8 cellular contexts compared by ENCODE assay signal in genomic region chr17:80264048-80264792, GRCh38. TPM values are rescaled to one million over a fixed set of nuclear protein-coding genes. Genes with fewer than 3 reads are reported as not detected.
DNase-seq lines count a peak whose midpoint lies in the region; TF ChIP-seq lines count a peak whose summit lies in the region.

No MANE protein-coding gene starts in this region.

- H3K9me3 ChIP-seq in BLaER1 treated with 17β-estradiol and CSF1 and Interleukin-3, amounts not matched to agents 10 nM and 100 nM (replicated peaks in 1 of 11): no peaks in the 10 kb centered on the region
- H3K9me3 ChIP-seq in OCI-LY1 (ENCODE audit: low read length): no peaks in the 10 kb centered on the region
- H3K9me3 ChIP-seq in adrenal gland (replicated peaks in 1 of 3): no peaks in the 10 kb centered on the region
- no peaks in the 10 kb centered on the region for H3K9me3 ChIP-seq in neuronal stem cell (replicated peaks in 1 of 2; ENCODE audit: control insufficient read depth in 2 of 2, insufficient read depth in 1 of 2, low read depth in 1 of 2, low read length in 2 of 2)

- H3K23ac ChIP-seq in neuronal stem cell (ENCODE audit: low read depth, low read length, poor library complexity): peak overlapping the region; percentile 65

- peaks cover 33 to 47% (median 39%) of the 10 kb centered on the region in 11 experiments for H3K36me3 ChIP-seq in BLaER1 treated with 17β-estradiol and CSF1 and Interleukin-3, amounts not matched to agents 10 nM and 100 nM
- H3K36me3 ChIP-seq in OCI-LY1 (ENCODE audit: insufficient read depth, low read length) (0 out of 2 replicates have a peak, but pooled peaks cover 7% of the 10 kb centered on the region), adrenal gland (replicated peaks in 1 of 2) (peaks cover 0 to 31% of the 10 kb centered on the region in 2 donors), neuronal stem cell (replicated peaks in 1 of 2; ENCODE audit: control insufficient read depth in 2 of 2, insufficient read depth in 2 of 2, low read length in 2 of 2) (peaks cover 2 to 19% of the 10 kb centered on the region in 2 donors)

- peak overlapping the region; percentile 94 for H2BK12ac ChIP-seq in neuronal stem cell (ENCODE audit: low read length)

- no peaks in the 10 kb centered on the region for H3K27me3 ChIP-seq in BLaER1 treated with 17β-estradiol and CSF1 and Interleukin-3, amounts not matched to agents 10 nM and 100 nM
- H3K27me3 ChIP-seq in OCI-LY1 (ENCODE audit: insufficient read depth, low read length): no peaks in the 10 kb centered on the region
- no peaks in the 10 kb centered on the region for H3K27me3 ChIP-seq in adrenal gland
- H3K27me3 ChIP-seq in neuronal stem cell (ENCODE audit: control insufficient read depth in 3 of 3, insufficient read depth in 3 of 3, low read depth in 1 of 3, low read length in 3 of 3): peaks cover 0 to 2% (median 0%) of the 10 kb centered on the region in 3 experiments

- H2AFZ ChIP-seq in OCI-LY1 (ENCODE audit: low read length): no peak overlapping the region
- H2AFZ ChIP-seq in neuronal stem cell (ENCODE audit: low read length): no peak overlapping the region

- H3K14ac ChIP-seq in neuronal stem cell (ENCODE audit: low read length): no peak overlapping the region

- intact Hi-C loops in adrenal gland (cut with DNase I): no loop called here

- H4K8ac ChIP-seq in neuronal stem cell (ENCODE audit: low read depth, low read length): no peak overlapping the region

- no peak for TF ChIP-seq CTCF in OCI-LY1 (IDR thresholded peaks at IDR 0.05; ENCODE audit: low read length)
- TF ChIP-seq CTCF in adrenal gland (IDR thresholded peaks at IDR 0.05): no peak

- peak overlapping the region; percentile 88 for H3K18ac ChIP-seq in neuronal stem cell (ENCODE audit: low read length)

- no peak overlapping the region for H2BK120ac ChIP-seq in neuronal stem cell (ENCODE audit: low read depth, low read length)

- peak overlapping the region; percentile 78 for H2BK5ac ChIP-seq in neuronal stem cell (ENCODE audit: low read length)

- no peaks in the 10 kb centered on the region for H3K9me2 ChIP-seq in OCI-LY1 (ENCODE audit: low read depth, low read length)

- peaks cover 51 to 57% (median 56%) of the 10 kb centered on the region in 10 experiments for H3K4me1 ChIP-seq in BLaER1 treated with 17β-estradiol and CSF1 and Interleukin-3, amounts not matched to agents 10 nM and 100 nM
- H3K4me1 ChIP-seq in OCI-LY1 (ENCODE audit: insufficient read depth, low read length, severe bottlenecking): peaks cover 41% of the 10 kb centered on the region
- H3K4me1 ChIP-seq in adrenal gland (replicated peaks in 1 of 2): peaks cover 23 to 42% of the 10 kb centered on the region in 2 donors
- peaks cover 17 to 26% of the 10 kb centered on the region in 2 donors for H3K4me1 ChIP-seq in neuronal stem cell (ENCODE audit: control insufficient read depth in 2 of 2, insufficient read depth in 1 of 2, low read depth in 1 of 2, low read length in 2 of 2)

- DNase-seq in adrenal gland (no peak), neuronal stem cell (ENCODE audit: low spot score) (no peak), OCI-M2 (lab: John Stamatoyannopoulos, UW; ENCODE audit: unreplicated experiment) (no peak), cortex of kidney (lab: John Stamatoyannopoulos, UW) (no peak), NCI-H748 treated with DMSO at 0.1 percent for 48 hours (lab: John Stamatoyannopoulos, UW) (no peak), NCI-H1417 treated with DMSO at 0.1 percent for 48 hours (lab: John Stamatoyannopoulos, UW) (no peak)

- H2AK5ac ChIP-seq in neuronal stem cell (ENCODE audit: low read depth, low read length): peak overlapping the region; percentile 97

- H3K4me2 ChIP-seq in BLaER1 treated with 17β-estradiol and CSF1 and Interleukin-3, amounts not matched to agents 10 nM and 100 nM: peak overlapping the region; percentile 94 to 100 (median 100)
- peak overlapping the region; percentile 66 for H3K4me2 ChIP-seq in OCI-LY1 (ENCODE audit: low read length)
- H3K4me2 ChIP-seq in neuronal stem cell (ENCODE audit: insufficient read depth, low read length, poor library complexity, severe bottlenecking): no peak overlapping the region

- peak overlapping the region; percentile 63 to 96 (median 85) for H3K9ac ChIP-seq in BLaER1 treated with 17β-estradiol and CSF1 and Interleukin-3, amounts not matched to agents 10 nM and 100 nM
- H3K9ac ChIP-seq in OCI-LY1 (ENCODE audit: low read length): no peak overlapping the region
- H3K9ac ChIP-seq in neuronal stem cell (ENCODE audit: low read depth, low read length, poor library complexity): no peak overlapping the region

- no peak overlapping the region for H3K4ac ChIP-seq in neuronal stem cell (ENCODE audit: low read length)

- peaks cover 9% of the 10 kb centered on the region for H3K79me1 ChIP-seq in neuronal stem cell (ENCODE audit: low read depth, low read length)

- WGBS in adrenal gland, 4 donors: 58 to 77% (median 67%) methylated on average over 9 to 16 of the region's 16 CpGs
- no CpG with 5 or more reads among the region's 16 CpGs for WGBS in neuronal stem cell (ENCODE audit: extremely low coverage in 2 of 2, insufficient read length in 2 of 2, insufficient replicate concordance in 1 of 2), 2 donors

- H3F3A ChIP-seq in OCI-LY1 (ENCODE audit: insufficient read depth, low read length): no peaks in the 10 kb centered on the region

- peaks cover 0 to 72% (median 35%) of the 10 kb centered on the region in 11 experiments; a peak in 18 of 22 replicates for H4K20me1 ChIP-seq in BLaER1 treated with 17β-estradiol and CSF1 and Interleukin-3, amounts not matched to agents 10 nM and 100 nM
- H4K20me1 ChIP-seq in OCI-LY1 (ENCODE audit: insufficient read depth, low read length): no peaks in the 10 kb centered on the region

- H3K27ac ChIP-seq in BLaER1 treated with 17β-estradiol and CSF1 and Interleukin-3, amounts not matched to agents 10 nM and 100 nM: peak overlapping the region; percentile 24 to 97 (median 90); a peak in 21 of 22 replicates
- H3K27ac ChIP-seq in OCI-LY1 (ENCODE audit: low read depth, low read length, poor library complexity, severe bottlenecking) (no peak overlapping the region), adrenal gland (peak overlapping the region in 4 of 5 donors; percentile 49 to 99 (median 98)), neuronal stem cell (replicated peaks; ENCODE audit: low read length) (no peak overlapping the region)

- no peaks in the 10 kb centered on the region for H3K79me2 ChIP-seq in OCI-LY1 (ENCODE audit: insufficient read depth, low read length)

- H4K91ac ChIP-seq in neuronal stem cell (ENCODE audit: low read depth, low read length, poor library complexity): no peak overlapping the region

- TF ChIP-seq POLR2A in adrenal gland (IDR thresholded peaks at IDR 0.05): no peak

- peak overlapping the region; percentile 65 to 97 (median 76) for H3K4me3 ChIP-seq in BLaER1 treated with 17β-estradiol and CSF1 and Interleukin-3, amounts not matched to agents 10 nM and 100 nM
- peak overlapping the region; percentile 46 for H3K4me3 ChIP-seq in OCI-LY1 (ENCODE audit: low read depth, low read length, poor library complexity, severe bottlenecking)
- H3K4me3 ChIP-seq in adrenal gland: peak overlapping the region in 2 of 4 donors; percentile 13 to 47
- peak overlapping the region in 1 of 2 donors; percentile 45 for H3K4me3 ChIP-seq in neuronal stem cell (ENCODE audit: low read length in 2 of 2)

- peak overlapping the region; percentile 49 for H2BK15ac ChIP-seq in neuronal stem cell (ENCODE audit: low read length)

RNA-seq across cellular contexts. Expression of gene RNF213, which starts 3.6 kb away (rescaled TPM):
- 100 to 1,000 TPM in 7 of 8 donors, 10 to 100 TPM in 1; 77.5 to 182 (median 135) TPM for total RNA-seq in adrenal gland
- polyA plus RNA-seq in adrenal gland: 100 to 1,000 TPM in 1 of 3 donors, 10 to 100 TPM in 2; 51.1 to 123 (median 78.2) TPM
- polyA plus RNA-seq in neuronal stem cell (2013, experiment 1 of 2): 17.4 TPM
- 18.4 TPM for polyA plus RNA-seq in neuronal stem cell (2013, experiment 2 of 2)

RNA-seq across cellular contexts. Expression of gene SLC26A11, which starts 44.0 kb away (rescaled TPM):
- 100 to 1,000 TPM in 1 of 8 donors, 10 to 100 TPM in 7; 27.0 to 101 (median 50.5) TPM for total RNA-seq in adrenal gland
- 10 to 100 TPM; 14.0 to 78.3 (median 58.2) TPM for polyA plus RNA-seq in adrenal gland
- polyA plus RNA-seq in neuronal stem cell (2013, experiment 1 of 2): 14.4 TPM
- polyA plus RNA-seq in neuronal stem cell (2013, experiment 2 of 2): 14.7 TPM

RNA-seq across cellular contexts. Expression of gene SGSH, which starts 44.1 kb away (rescaled TPM):
- total RNA-seq in adrenal gland: 100 to 1,000 TPM in 4 of 8 donors, 10 to 100 TPM in 4; 48.0 to 194 (median 89.3) TPM
- polyA plus RNA-seq in adrenal gland: 100 to 1,000 TPM in 2 of 3 donors, 10 to 100 TPM in 1; 33.3 to 167 (median 136) TPM
- 8.1 TPM for polyA plus RNA-seq in neuronal stem cell (2013, experiment 1 of 2)
- polyA plus RNA-seq in neuronal stem cell (2013, experiment 2 of 2): 7.7 TPM

Comparison
In these comparisons a context has a peak if more than half of its experiments do, and no peak if none do; other contexts are left out.
1. H3K27ac ChIP-seq: peak in BLaER1 treated with 17β-estradiol and CSF1 and Interleukin-3, amounts not matched to agents 10 nM and 100 nM (11 of 11) and adrenal gland (4 of 5); none in OCI-LY1 (single experiment) and neuronal stem cell (single experiment).
2. H3K9ac ChIP-seq: peak in BLaER1 treated with 17β-estradiol and CSF1 and Interleukin-3, amounts not matched to agents 10 nM and 100 nM (11 of 11); none in OCI-LY1 (single experiment) and neuronal stem cell (single experiment).